1 cellular context compared by ENCODE assay signal in the genomic region with DNA sequence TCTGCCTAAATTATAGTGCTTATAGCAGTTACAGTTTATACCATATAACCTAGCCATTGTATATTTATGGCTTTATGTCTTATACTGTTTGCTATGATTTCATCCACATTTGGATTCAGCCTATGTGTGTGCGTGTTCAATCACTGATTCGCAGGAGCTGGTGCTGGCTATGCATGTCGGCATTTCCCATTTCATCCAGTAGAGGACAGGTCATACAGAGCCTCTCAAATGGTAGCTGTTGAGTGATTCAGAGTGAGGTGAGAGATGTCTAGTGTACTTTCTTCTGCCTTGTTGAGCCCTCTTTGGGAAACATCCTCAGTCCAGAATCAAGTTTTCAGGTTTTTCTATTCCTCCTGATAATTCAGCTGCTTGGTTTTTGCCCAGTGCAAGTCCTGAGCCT.
TF ChIP-seq lines count a peak whose summit lies in the region.

No MANE protein-coding gene starts in this region.

TF ChIP-seq in GM23338, 12 proteins besides CTCF, POLR2A, EP300 and RAD21 (continued from another document):
- TF ChIP-seq REST (IDR thresholded peaks at IDR 0.05; ENCODE audit: unreplicated experiment), result no peak
TF ChIP-seq in GM23338: peak in this region for 0.
